ENCODE assay signal across 24 cellular contexts in the genomic region with DNA sequence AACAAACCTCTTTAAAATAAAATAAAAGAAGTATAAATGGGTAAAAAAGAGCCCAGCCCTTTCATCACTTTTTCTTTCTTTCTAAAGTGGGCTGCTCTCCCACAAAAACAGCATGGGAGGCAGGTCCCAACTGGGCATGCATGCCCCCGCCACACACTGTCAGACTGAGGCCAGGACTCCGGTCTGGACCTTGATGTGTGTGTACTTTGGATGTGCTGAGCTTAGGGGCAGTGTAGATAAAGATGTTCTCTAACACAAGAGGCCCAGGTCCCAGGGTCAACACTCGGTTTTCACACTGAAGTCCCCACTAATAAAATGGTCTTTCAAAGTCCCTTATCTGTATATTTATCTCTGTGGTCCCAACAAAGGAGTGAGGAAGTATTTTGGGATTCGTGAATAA.
"Had no signal": no experiment of that assay in that cellular context is flagged by ENCODE, and none has a peak within 500 bp of the region (broad histone marks: within the 10 kb centered on the region; RNA-seq: fewer than 3 reads in every experiment).

No MANE protein-coding gene starts in this region.

- H3K4me3 ChIP-seq: colonic mucosa, lower lobe of right lung, skin epidermis, tibial artery, uterus had no signal

- H3K27me3 ChIP-seq: colonic mucosa, tibial artery, uterus had no signal

- H3K36me3 ChIP-seq: colonic mucosa, lower lobe of right lung, uterus had no signal

- H3K4me1 ChIP-seq: colonic mucosa, lower lobe of right lung, uterus had no signal

- FAIRE-seq: frontal cortex had no signal

- H3K9me3 ChIP-seq: colonic mucosa, lower lobe of right lung, tibial artery, uterus had no signal

- ATAC-seq: activated T-helper 17 cell treated with anti-CD3 and anti-CD28 coated beads, Interleukin-2, amount 50 U/mL, for 72 hours; lower lobe of right lung; natural killer cell treated with Interleukin-12 subunit alpha and Interleukin-12 subunit beta and Interleukin-15 and Interleukin-18, amount 100 ng/mL, for 72 hours; stimulated activated naive CD8-positive, alpha-beta T cell treated with anti-CD3 and anti-CD28 coated beads, Interleukin-15, Interleukin-2, amounts not matched to agents 100 U/mL and 50 U/mL, for 24 hours; T-cell; WTC11 had no signal

- H3K27ac ChIP-seq: colonic mucosa, lower lobe of right lung, skin epidermis, tibial artery, uterus had no signal

- DNase-seq: activated CD4-positive, alpha-beta memory T cell treated with anti-CD3 and anti-CD28 coated beads for 36 hours; activated CD4-positive, alpha-beta T cell treated with anti-CD3 and anti-CD28 coated beads for 4 hours; activated naive CD4-positive, alpha-beta T cell; activated naive CD8-positive, alpha-beta T cell treated with anti-CD3 and anti-CD28 coated beads, Interleukin-2, amount 10 ng/mL, durations not matched to agents 7 days and 5 days; activated T-cell treated with anti-CD3 and anti-CD28 coated beads for 4 hours; amygdala; central memory CD4-positive, alpha-beta T cell; colonic mucosa; erythroblast; head of caudate nucleus; immature natural killer cell; lower lobe of right lung; posterior cingulate gyrus; retina; stimulated activated naive CD8-positive, alpha-beta T cell treated with anti-CD3 and anti-CD28 coated beads, Interleukin-15, Interleukin-2, amounts not matched to agents 100 U/mL and 50 U/mL, for 24 hours; substantia nigra; T-cell; tibial artery; uterus had no signal
